18 cellular contexts compared by ENCODE assay signal in the genomic region with DNA sequence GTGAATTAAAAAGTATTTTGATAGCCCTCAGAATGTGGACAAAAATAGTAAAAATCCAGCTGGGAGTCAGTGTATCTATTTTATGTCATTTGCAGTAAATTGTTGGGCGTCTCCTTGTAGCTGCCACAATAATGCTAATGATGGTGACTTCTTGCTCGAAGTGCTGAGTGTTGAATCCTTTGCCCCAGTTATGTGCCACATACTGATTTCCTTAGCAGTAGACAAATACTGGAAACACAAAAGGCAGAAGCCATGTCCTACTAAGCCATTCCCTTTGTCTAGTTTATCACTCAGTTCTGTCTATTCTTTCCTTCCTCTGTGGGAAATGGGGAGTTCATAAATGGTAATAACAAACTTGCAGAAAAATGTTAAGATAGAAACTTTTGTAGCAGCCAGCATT.
DNase-seq lines count a peak whose midpoint lies in the region; ATAC-seq, FAIRE-seq and TF ChIP-seq lines count a peak whose summit lies in the region.
"Had no signal": no experiment of that assay in that cellular context is flagged by ENCODE, and none has a peak within 500 bp of the region (broad histone marks: within the 10 kb centered on the region; RNA-seq: fewer than 3 reads in every experiment).

No MANE protein-coding gene starts in this region.

- H3K36me3 ChIP-seq in pancreas, result no peaks in the 10 kb centered on the region
- H3K36me3 ChIP-seq: Peyer's patch had no signal

- TF ChIP-seq CTCF in C4-2B (conservative IDR thresholded peaks at IDR 0.05), result no peak
- no peak for TF ChIP-seq CTCF in pancreas (IDR thresholded peaks at IDR 0.05)
- no peak for TF ChIP-seq CTCF in foreskin keratinocyte (conservative IDR thresholded peaks at IDR 0.05)

- peaks cover 6 to 21% (median 20%) of the 10 kb centered on the region in 3 donors for H3K4me1 ChIP-seq in pancreas
- H3K4me1 ChIP-seq in foreskin keratinocyte, result no peaks in the 10 kb centered on the region
- H3K4me1 ChIP-seq: Peyer's patch had no signal

- H3K4me3 ChIP-seq in pancreas, result no peak overlapping the region
- H3K4me3 ChIP-seq: GM23338, Peyer's patch had no signal

- intact Hi-C loops in left colon (cut with DNase I, micrococcal nuclease) (no loop called here), pancreas (cut with DNase I) (no loop called here)

- H3K27ac ChIP-seq in C4-2B, result peak overlapping the region; percentile 25; the same call in 1 of the 2 replicates
- peak overlapping the region; percentile 25 for H3K27ac ChIP-seq in cingulate gyrus (ENCODE audit: low read depth, low read length)
- H3K27ac ChIP-seq in pancreas, result peak overlapping the region in 3 of 4 donors; percentile 31 to 73 (median 65)
- H3K27ac ChIP-seq in foreskin keratinocyte, result no peak overlapping the region
- H3K27ac ChIP-seq: Peyer's patch had no signal

- DNase-seq in left colon, result no peak
- no peak for DNase-seq in pancreas
- no peak for DNase-seq in foreskin melanocyte
- no peak for DNase-seq in foreskin keratinocyte
- no peak for DNase-seq in urothelium cell line (ENCODE audit: low spot score)
- DNase-seq: CD4-positive, alpha-beta memory T cell; GF-D8; NCI-H146; NCI-H510A treated with DMSO at 0.1 percent for 48 hours; Peyer's patch; Right ventricle myocardium superior had no signal

- FAIRE-seq in pancreas (lab: Jason Lieb, UNC) (no peak), urothelium cell line (lab: Jason Lieb, UNC) (no peak)
- FAIRE-seq: GM12891, GM18507 had no signal

- no peaks in the 10 kb centered on the region for H3K9me3 ChIP-seq in pancreas
- H3K9me3 ChIP-seq: Peyer's patch had no signal

- no peaks in the 10 kb centered on the region for H3K27me3 ChIP-seq in pancreas
- H3K27me3 ChIP-seq in foreskin keratinocyte, result no peaks in the 10 kb centered on the region
- H3K27me3 ChIP-seq: Peyer's patch had no signal

- 81 to 89% methylated on average over 2 of the region's 2 CpGs for WGBS in pancreas, 2 donors

- ATAC-seq in left colon, result peak; percentile 62
- no peak for ATAC-seq in pancreas
- ATAC-seq in HG02759 (IDR thresholded peaks at IDR 0.05; ENCODE audit: unreplicated experiment), result no peak
- no peak for ATAC-seq in foreskin keratinocyte
- ATAC-seq: GM23338, HCT116 had no signal
